ENCODE assay signal across 15 cellular contexts in the genomic region with DNA sequence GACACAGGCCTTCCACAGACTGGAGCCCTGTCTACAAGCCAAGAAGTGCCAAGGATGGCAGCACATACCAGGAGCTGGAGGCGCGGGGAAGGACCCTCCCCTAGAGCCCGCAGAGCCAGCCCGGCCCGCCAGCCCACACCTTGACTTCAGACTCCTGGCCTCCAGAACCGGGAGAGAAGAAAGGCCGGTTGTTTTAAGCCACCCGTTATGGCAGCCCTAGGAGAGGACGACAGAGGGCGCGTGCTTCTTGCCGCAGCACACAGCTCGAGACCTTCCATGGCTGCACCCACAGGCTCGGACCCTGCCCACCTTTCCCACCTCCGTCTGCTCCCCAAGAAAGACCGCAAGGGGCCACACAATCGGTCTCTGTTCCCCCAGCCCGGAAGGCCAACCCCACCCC.
"Had no signal": no experiment of that assay in that cellular context is flagged by ENCODE, and none has a peak within 500 bp of the region (broad histone marks: within the 10 kb centered on the region; RNA-seq: fewer than 3 reads in every experiment).

No MANE protein-coding gene starts in this region.

- H3K27me3 ChIP-seq: colonic mucosa, esophagus squamous epithelium, sigmoid colon, spleen, stomach had no signal

- H3K4me3 ChIP-seq: esophagus squamous epithelium, sigmoid colon, spleen, stomach, thoracic aorta had no signal

- H3K27ac Mint-ChIP-seq: activated CD8-positive, alpha-beta memory T cell treated with anti-CD3 and anti-CD28 coated beads, Interleukin-2, amount 10 ng/mL, durations not matched to agents 7 days and 5 days; activated T-cell treated with anti-CD3 and anti-CD28 coated beads, Interleukin-2, amount 50 U/mL, for 24 hours; nephron; T-helper 2 cell treated with Interferon-gamma antibody and Interleukin-4, amounts not matched to agents 5 μg/mL and 100 μg/mL, for 36 hours had no signal

- DNase-seq: activated CD8-positive, alpha-beta memory T cell treated with anti-CD3 and anti-CD28 coated beads, Interleukin-2, amount 10 ng/mL, durations not matched to agents 7 days and 5 days; activated effector memory CD4-positive, alpha-beta T cell treated with anti-CD3 and anti-CD28 coated beads, Interleukin-2, amount 50 U/mL, for 16 hours; activated T-cell treated with anti-CD3 and anti-CD28 coated beads, Interleukin-2, amount 50 U/mL, for 24 hours; colonic mucosa; esophagus squamous epithelium; hippocampal formation; kidney glomerular epithelial cell; sigmoid colon; stomach; SW 1271 had no signal

- H3K27me3 Mint-ChIP-seq: activated CD8-positive, alpha-beta memory T cell treated with anti-CD3 and anti-CD28 coated beads, Interleukin-2, amount 10 ng/mL, durations not matched to agents 7 days and 5 days; activated T-cell treated with anti-CD3 and anti-CD28 coated beads, Interleukin-2, amount 50 U/mL, for 24 hours had no signal

- H3K9me3 Mint-ChIP-seq: activated naive CD4-positive, alpha-beta T cell treated with anti-CD3 and anti-CD28 coated beads, Interleukin-2, amount 50 U/mL, for 72 hours; activated T-cell treated with anti-CD3 and anti-CD28 coated beads, Interleukin-2, amount 50 U/mL, for 24 hours; nephron; T-helper 2 cell treated with Interferon-gamma antibody and Interleukin-4, amounts not matched to agents 5 μg/mL and 100 μg/mL, for 36 hours had no signal

- ATAC-seq: activated CD8-positive, alpha-beta memory T cell treated with anti-CD3 and anti-CD28 coated beads, Interleukin-2, amount 10 ng/mL, durations not matched to agents 7 days and 5 days; activated naive CD4-positive, alpha-beta T cell treated with anti-CD3 and anti-CD28 coated beads, Interleukin-2, amount 50 U/mL, for 72 hours had no signal

- H3K36me3 ChIP-seq: colonic mucosa, thoracic aorta had no signal

- H3K9me3 ChIP-seq: colonic mucosa, esophagus squamous epithelium, sigmoid colon, spleen, stomach, thoracic aorta had no signal

- H3K4me3 Mint-ChIP-seq: activated CD8-positive, alpha-beta memory T cell treated with anti-CD3 and anti-CD28 coated beads, Interleukin-2, amount 10 ng/mL, durations not matched to agents 7 days and 5 days; activated T-cell treated with anti-CD3 and anti-CD28 coated beads, Interleukin-2, amount 50 U/mL, for 24 hours; nephron; T-helper 2 cell treated with Interferon-gamma antibody and Interleukin-4, amounts not matched to agents 5 μg/mL and 100 μg/mL, for 36 hours had no signal

- H3K27ac ChIP-seq: thoracic aorta had no signal
